1 cellular context compared by ENCODE assay signal in the genomic region with DNA sequence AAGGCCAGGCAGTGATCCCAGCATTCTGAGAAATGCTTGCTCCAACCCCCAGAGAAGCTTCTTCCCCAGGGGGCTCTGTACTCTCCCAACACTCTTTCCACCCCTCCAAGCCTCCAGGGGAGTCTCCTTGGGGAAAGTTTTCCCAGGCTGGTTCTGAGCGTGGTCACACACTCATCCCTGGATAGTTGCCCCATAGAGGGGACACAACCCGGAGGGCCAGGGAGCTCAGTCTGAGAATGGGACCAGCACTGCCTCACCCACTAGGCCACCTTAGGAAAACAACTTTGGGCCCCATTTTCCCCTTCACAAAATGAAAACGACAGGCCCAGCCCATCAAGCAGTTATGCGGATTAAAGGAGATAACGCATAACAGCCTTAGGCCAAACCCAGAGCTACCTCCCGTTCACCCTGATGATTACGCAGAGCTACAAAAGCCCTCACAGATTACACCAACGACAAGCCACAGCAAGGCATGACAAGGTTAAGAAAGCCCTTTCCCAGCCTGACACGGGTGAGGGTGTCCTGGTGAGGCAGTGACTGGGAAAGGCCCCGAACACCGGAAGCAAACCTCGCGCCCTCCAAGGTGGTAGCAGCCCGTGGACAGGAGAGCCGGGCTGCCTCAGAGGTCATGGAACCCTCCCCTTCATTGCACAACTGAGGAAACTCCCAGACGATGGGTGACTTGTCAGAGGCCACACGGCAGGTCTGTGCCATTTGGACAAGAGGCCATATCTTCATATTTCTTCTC.
TF ChIP-seq lines count a peak whose summit lies in the region.

No MANE protein-coding gene starts in this region.

TF ChIP-seq in K562, 482 proteins besides CTCF, POLR2A, EP300 and RAD21 (continued from another document and continues in another):
- TF ChIP-seq, protein P1, sequence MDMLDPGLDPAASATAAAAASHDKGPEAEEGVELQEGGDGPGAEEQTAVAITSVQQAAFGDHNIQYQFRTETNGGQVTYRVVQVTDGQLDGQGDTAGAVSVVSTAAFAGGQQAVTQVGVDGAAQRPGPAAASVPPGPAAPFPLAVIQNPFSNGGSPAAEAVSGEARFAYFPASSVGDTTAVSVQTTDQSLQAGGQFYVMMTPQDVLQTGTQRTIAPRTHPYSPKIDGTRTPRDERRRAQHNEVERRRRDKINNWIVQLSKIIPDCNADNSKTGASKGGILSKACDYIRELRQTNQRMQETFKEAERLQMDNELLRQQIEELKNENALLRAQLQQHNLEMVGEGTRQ (CRISPR knock-in tag; IDR thresholded peaks at IDR 0.05) = no peak
- TF ChIP-seq, protein P2, sequence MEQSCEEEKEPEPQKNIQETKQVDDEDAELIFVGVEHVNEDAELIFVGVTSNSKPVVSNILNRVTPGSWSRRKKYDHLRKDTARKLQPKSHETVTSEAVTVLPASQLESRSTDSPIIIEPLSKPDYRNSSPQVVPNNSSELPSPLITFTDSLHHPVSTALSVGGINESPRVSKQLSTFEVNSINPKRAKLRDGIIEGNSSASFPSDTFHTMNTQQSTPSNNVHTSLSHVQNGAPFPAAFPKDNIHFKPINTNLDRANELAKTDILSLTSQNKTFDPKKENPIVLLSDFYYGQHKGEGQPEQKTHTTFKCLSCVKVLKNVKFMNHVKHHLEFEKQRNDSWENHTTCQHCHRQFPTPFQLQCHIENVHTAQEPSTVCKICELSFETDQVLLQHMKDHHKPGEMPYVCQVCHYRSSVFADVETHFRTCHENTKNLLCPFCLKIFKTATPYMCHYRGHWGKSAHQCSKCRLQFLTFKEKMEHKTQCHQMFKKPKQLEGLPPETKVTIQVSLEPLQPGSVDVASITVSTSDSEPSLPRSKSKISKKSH (CRISPR knock-in tag; IDR thresholded peaks at IDR 0.05) = no peak
- TF ChIP-seq, protein P3, sequence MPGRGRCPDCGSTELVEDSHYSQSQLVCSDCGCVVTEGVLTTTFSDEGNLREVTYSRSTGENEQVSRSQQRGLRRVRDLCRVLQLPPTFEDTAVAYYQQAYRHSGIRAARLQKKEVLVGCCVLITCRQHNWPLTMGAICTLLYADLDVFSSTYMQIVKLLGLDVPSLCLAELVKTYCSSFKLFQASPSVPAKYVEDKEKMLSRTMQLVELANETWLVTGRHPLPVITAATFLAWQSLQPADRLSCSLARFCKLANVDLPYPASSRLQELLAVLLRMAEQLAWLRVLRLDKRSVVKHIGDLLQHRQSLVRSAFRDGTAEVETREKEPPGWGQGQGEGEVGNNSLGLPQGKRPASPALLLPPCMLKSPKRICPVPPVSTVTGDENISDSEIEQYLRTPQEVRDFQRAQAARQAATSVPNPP (IDR thresholded peaks at IDR 0.05; ENCODE audit: borderline replicate concordance, insufficient read depth, insufficient read length) = no peak
- TF ChIP-seq ZFX (CRISPR knock-in tag; IDR thresholded peaks at IDR 0.05) (peak; percentile 85), ZNF217 (CRISPR knock-in tag; IDR thresholded peaks at IDR 0.05) (no peak), ZNF785 (CRISPR knock-in tag; IDR thresholded peaks at IDR 0.05) (no peak), ZNF76 (CRISPR knock-in tag; IDR thresholded peaks at IDR 0.05; ENCODE audit: borderline replicate concordance) (peak; percentile 87; the same call in 1 of the 2 replicates), FOSL1 (tag; conservative IDR thresholded peaks at IDR 0.05) (peak; percentile 55), ZNF324 (CRISPR knock-in tag; IDR thresholded peaks at IDR 0.05) (0 out of 2 replicates have a peak, but pooled peaks have one; percentile 41), ZZZ3 (IDR thresholded peaks at IDR 0.05) (no peak), CBFA2T3 (IDR thresholded peaks at IDR 0.05) (peak; percentile 63), ZNF239 (CRISPR knock-in tag; IDR thresholded peaks at IDR 0.05) (peak; percentile 61), NCOA6 (IDR thresholded peaks at IDR 0.05) (no peak), COPS2 (conservative IDR thresholded peaks at IDR 0.05) (no peak), MTF1 (CRISPR knock-in tag; IDR thresholded peaks at IDR 0.05; ENCODE audit: borderline replicate concordance) (0 out of 2 replicates have a peak, but pooled peaks have one; percentile 10), ZFP36 (IDR thresholded peaks at IDR 0.05; ENCODE audit: low read depth, low read length, partially characterized antibody) (no peak), ELF4 (CRISPR knock-in tag; IDR thresholded peaks at IDR 0.05) (peak; percentile 83), ZBED1 (IDR thresholded peaks at IDR 0.05) (0 out of 2 replicates have a peak, but pooled peaks have one; percentile 30), ZNF707 (CRISPR knock-in tag; conservative IDR thresholded peaks at IDR 0.05) (0 out of 2 replicates have a peak, but pooled peaks have one; percentile 25), TBP (optimal IDR thresholded peaks at IDR 0.05; ENCODE audit: low read depth, low read length) (peak; percentile 65), SMARCA4 (IDR thresholded peaks at IDR 0.05) (peak; percentile 70), MED1 (CRISPR knock-in tag; IDR thresholded peaks at IDR 0.05; ENCODE audit: borderline replicate concordance) (no peak), RBFOX2 (IDR thresholded peaks at IDR 0.05; ENCODE audit: low read depth, low read length) (peak; percentile 67), MYNN (IDR thresholded peaks at IDR 0.05) (0 out of 2 replicates have a peak, but pooled peaks have one; percentile 13), MYNN (CRISPR knock-in tag; IDR thresholded peaks at IDR 0.05) (no peak), BRD9 (IDR thresholded peaks at IDR 0.05; ENCODE audit: low read depth, partially characterized antibody) (peak; percentile 73), CXXC5 (CRISPR knock-in tag; IDR thresholded peaks at IDR 0.05) (peak; percentile 86), NCOA1 (IDR thresholded peaks at IDR 0.05; ENCODE audit: low read depth) (no peak; the same call in 1 of the 2 replicates), ZKSCAN1 (IDR thresholded peaks at IDR 0.05; ENCODE audit: low read depth, low read length) (peak; percentile 12; the same call in 1 of the 2 replicates), HDAC1 (IDR thresholded peaks at IDR 0.05) (peak in 1 of 2 experiments; percentile 48; a peak in 1 of 4 replicates), CBX5 (IDR thresholded peaks at IDR 0.05; ENCODE audit: borderline replicate concordance, low read depth) (no peak), GABPB2 (CRISPR knock-in tag; conservative IDR thresholded peaks at IDR 0.05) (no peak), TAF1 (IDR thresholded peaks at IDR 0.05; ENCODE audit: control insufficient read depth, extremely low read depth, insufficient read depth, low read length, severe bottlenecking) (peak; percentile 32), ZNF436 (CRISPR knock-in tag; IDR thresholded peaks at IDR 0.05) (no peak), SMAD3 (CRISPR knock-in tag; conservative IDR thresholded peaks at IDR 0.05) (peak; percentile 36; the same call in 1 of the 2 replicates), ZNF175 (CRISPR knock-in tag; IDR thresholded peaks at IDR 0.05; ENCODE audit: low read depth) (peak; percentile 92; the same call in 1 of the 2 replicates), GTF2F1 (IDR thresholded peaks at IDR 0.05; ENCODE audit: low read depth, low read length) (peak; percentile 52; the same call in 1 of the 2 replicates), FOXK2 (conservative IDR thresholded peaks at IDR 0.05 in 1 of 2, IDR thresholded peaks at IDR 0.05 in 1 of 2; ENCODE audit: low read depth in 2 of 2) (peak in 1 of 2 experiments; percentile 47; a peak in 1 of 4 replicates), TEAD4 (IDR thresholded peaks at IDR 0.05; ENCODE audit: low read length) (peak; percentile 68), TEAD4 (CRISPR knock-in tag; IDR thresholded peaks at IDR 0.05; ENCODE audit: borderline replicate concordance) (no peak)
- TF ChIP-seq, protein P4, sequence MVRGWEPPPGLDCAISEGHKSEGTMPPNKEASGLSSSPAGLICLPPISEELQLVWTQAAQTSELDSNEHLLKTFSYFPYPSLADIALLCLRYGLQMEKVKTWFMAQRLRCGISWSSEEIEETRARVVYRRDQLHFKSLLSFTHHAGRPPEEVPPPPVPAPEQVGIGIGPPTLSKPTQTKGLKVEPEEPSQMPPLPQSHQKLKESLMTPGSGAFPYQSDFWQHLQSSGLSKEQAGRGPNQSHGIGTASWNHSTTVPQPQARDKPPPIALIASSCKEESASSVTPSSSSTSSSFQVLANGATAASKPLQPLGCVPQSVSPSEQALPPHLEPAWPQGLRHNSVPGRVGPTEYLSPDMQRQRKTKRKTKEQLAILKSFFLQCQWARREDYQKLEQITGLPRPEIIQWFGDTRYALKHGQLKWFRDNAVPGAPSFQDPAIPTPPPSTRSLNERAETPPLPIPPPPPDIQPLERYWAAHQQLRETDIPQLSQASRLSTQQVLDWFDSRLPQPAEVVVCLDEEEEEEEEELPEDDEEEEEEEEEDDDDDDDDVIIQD (CRISPR knock-in tag; IDR thresholded peaks at IDR 0.05) = peak; percentile 14; the same call in 1 of the 2 replicates
- TF ChIP-seq, protein P5, sequence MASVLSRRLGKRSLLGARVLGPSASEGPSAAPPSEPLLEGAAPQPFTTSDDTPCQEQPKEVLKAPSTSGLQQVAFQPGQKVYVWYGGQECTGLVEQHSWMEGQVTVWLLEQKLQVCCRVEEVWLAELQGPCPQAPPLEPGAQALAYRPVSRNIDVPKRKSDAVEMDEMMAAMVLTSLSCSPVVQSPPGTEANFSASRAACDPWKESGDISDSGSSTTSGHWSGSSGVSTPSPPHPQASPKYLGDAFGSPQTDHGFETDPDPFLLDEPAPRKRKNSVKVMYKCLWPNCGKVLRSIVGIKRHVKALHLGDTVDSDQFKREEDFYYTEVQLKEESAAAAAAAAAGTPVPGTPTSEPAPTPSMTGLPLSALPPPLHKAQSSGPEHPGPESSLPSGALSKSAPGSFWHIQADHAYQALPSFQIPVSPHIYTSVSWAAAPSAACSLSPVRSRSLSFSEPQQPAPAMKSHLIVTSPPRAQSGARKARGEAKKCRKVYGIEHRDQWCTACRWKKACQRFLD (CRISPR knock-in tag; IDR thresholded peaks at IDR 0.05) = peak; percentile 96
- TF ChIP-seq, protein P6, sequence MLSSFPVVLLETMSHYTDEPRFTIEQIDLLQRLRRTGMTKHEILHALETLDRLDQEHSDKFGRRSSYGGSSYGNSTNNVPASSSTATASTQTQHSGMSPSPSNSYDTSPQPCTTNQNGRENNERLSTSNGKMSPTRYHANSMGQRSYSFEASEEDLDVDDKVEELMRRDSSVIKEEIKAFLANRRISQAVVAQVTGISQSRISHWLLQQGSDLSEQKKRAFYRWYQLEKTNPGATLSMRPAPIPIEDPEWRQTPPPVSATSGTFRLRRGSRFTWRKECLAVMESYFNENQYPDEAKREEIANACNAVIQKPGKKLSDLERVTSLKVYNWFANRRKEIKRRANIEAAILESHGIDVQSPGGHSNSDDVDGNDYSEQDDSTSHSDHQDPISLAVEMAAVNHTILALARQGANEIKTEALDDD (IDR thresholded peaks at IDR 0.05) = peak; percentile 94
- TF ChIP-seq, protein P7, sequence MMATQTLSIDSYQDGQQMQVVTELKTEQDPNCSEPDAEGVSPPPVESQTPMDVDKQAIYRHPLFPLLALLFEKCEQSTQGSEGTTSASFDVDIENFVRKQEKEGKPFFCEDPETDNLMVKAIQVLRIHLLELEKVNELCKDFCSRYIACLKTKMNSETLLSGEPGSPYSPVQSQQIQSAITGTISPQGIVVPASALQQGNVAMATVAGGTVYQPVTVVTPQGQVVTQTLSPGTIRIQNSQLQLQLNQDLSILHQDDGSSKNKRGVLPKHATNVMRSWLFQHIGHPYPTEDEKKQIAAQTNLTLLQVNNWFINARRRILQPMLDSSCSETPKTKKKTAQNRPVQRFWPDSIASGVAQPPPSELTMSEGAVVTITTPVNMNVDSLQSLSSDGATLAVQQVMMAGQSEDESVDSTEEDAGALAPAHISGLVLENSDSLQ (IDR thresholded peaks at IDR 0.05) = peak; percentile 37; the same call in 1 of the 2 replicates
- TF ChIP-seq, protein P8, sequence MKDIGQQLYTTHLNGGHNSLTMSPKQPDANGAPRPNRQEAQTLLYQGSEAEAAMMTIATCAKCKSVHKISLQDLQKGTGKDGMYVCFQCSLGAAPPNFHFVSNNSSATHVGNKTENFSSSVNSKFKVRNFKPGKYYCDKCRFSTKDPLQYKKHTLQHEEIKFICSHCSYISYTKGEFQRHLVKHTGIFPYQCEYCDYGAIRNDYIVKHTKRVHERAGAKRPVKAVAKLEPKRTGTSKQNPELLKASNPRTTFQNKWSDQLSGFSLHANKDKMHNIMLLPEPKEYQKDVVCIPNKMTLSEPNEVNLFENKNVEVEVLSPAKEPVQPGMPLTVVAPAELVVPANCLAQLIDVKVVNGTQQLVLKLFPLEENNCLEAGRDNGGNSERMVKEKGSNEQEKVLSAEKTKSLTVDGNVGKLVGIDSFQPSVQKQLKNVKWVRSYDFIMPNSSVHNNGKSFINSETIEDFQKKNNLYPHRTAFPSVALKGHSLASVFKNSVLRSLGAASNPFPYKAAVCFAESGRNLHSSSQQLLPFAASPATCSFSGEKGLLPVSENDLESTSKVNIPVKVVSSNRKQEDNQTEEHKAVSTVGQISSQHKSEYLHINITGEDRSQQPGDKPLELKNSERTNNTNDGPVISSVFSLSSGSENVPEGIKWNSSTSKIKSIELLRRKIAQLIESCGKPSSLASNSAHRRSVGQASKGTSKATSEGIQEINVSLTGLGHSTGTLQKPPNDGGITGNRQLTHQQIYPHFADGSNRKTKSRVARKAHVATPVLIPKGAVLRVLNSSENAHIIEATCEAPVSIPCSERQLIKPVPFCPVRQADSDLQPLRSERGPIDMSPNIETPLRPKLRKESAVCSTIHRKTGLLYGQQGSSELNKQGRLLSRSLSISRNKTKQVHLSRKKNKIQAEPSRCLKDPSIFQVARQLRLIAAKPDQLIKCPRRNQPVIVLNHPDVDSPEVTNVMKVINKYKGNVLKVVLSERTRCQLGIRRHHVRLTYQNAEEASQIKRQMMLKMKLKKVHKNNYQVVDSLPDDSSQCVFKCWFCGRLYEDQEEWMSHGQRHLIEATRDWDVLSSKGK (CRISPR knock-in tag; IDR thresholded peaks at IDR 0.05) = no peak
- TF ChIP-seq, protein P9, sequence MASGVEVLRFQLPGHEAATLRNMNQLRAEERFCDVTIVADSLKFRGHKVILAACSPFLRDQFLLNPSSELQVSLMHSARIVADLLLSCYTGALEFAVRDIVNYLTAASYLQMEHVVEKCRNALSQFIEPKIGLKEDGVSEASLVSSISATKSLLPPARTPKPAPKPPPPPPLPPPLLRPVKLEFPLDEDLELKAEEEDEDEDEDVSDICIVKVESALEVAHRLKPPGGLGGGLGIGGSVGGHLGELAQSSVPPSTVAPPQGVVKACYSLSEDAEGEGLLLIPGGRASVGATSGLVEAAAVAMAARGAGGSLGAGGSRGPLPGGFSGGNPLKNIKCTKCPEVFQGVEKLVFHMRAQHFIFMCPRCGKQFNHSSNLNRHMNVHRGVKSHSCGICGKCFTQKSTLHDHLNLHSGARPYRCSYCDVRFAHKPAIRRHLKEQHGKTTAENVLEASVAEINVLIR (CRISPR knock-in tag; IDR thresholded peaks at IDR 0.05) = no peak; the same call in 1 of the 2 replicates
- TF ChIP-seq, protein P10, sequence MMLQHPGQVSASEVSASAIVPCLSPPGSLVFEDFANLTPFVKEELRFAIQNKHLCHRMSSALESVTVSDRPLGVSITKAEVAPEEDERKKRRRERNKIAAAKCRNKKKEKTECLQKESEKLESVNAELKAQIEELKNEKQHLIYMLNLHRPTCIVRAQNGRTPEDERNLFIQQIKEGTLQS (IDR thresholded peaks at IDR 0.05) = peak; percentile 39; the same call in 1 of the 2 replicates
- TF ChIP-seq, protein P10 (CRISPR knock-in tag; conservative IDR thresholded peaks at IDR 0.05) = no peak
